Comparison of ENCODE assay signal across 11 cellular contexts in genomic region chr9:79574716-79575242, GRCh38. TPM values are rescaled to one million over a fixed set of nuclear protein-coding genes. Genes with fewer than 3 reads are reported as not detected.
DNase-seq lines count a peak whose midpoint lies in the region; ATAC-seq and TF ChIP-seq lines count a peak whose summit lies in the region.
"Had no signal": no experiment of that assay in that cellular context is flagged by ENCODE, and none has a peak within 500 bp of the region (broad histone marks: within the 10 kb centered on the region; RNA-seq: fewer than 3 reads in every experiment).

No MANE protein-coding gene starts in this region.

- H3K4me2 ChIP-seq in BLaER1 treated with 17β-estradiol and CSF1 and Interleukin-3, amounts not matched to agents 10 nM and 100 nM: peak overlapping the region; percentile 82 to 98 (median 86)

- H3K4me3 ChIP-seq in BLaER1 treated with 17β-estradiol and CSF1 and Interleukin-3, amounts not matched to agents 10 nM and 100 nM: peak overlapping the region; percentile 80 to 99 (median 96)
- peak overlapping the region; percentile 69 for H3K4me3 ChIP-seq in HUES64 (ENCODE audit: low read length)
- H3K4me3 ChIP-seq in dorsolateral prefrontal cortex: peak overlapping the region; percentile 17 to 99 (median 91)
- no peak overlapping the region for H3K4me3 ChIP-seq in right lobe of liver

- H4K20me1 ChIP-seq in BLaER1 treated with 17β-estradiol and CSF1 and Interleukin-3, amounts not matched to agents 10 nM and 100 nM: peaks cover 0 to 74% (median 54%) of the 10 kb centered on the region in 11 experiments; a peak in 20 of 22 replicates

- peak in 2 of 56 donors; percentile 6 for TF ChIP-seq CTCF in dorsolateral prefrontal cortex (IDR thresholded peaks at IDR 0.05 in 54 of 56, conservative IDR thresholded peaks at IDR 0.05 in 2 of 56; ENCODE audit: low read depth in 1 of 56, partially characterized antibody in 56 of 56)
- TF ChIP-seq CTCF in nephron (IDR thresholded peaks at IDR 0.05; ENCODE audit: unreplicated experiment in 3 of 3): no peak
- no peak for TF ChIP-seq CTCF in right lobe of liver (IDR thresholded peaks at IDR 0.05)

- peaks cover 5% of the 10 kb centered on the region for H3K27me3 Mint-ChIP-seq in nephron (ENCODE audit: low read depth)

- H3K4me1 ChIP-seq in BLaER1 treated with 17β-estradiol and CSF1 and Interleukin-3, amounts not matched to agents 10 nM and 100 nM: peaks cover 42 to 59% (median 51%) of the 10 kb centered on the region in 10 experiments
- peaks cover 19% of the 10 kb centered on the region for H3K4me1 ChIP-seq in HUES64 (ENCODE audit: insufficient read depth, low read length)
- peaks cover 0 to 7% (median 0%) of the 10 kb centered on the region in 4 donors for H3K4me1 ChIP-seq in right lobe of liver

- no peak for TF ChIP-seq POLR2A in right lobe of liver (IDR thresholded peaks at IDR 0.05)

- peak overlapping the region; percentile 92 to 99 (median 97); a peak in 21 of 22 replicates for H3K27ac ChIP-seq in BLaER1 treated with 17β-estradiol and CSF1 and Interleukin-3, amounts not matched to agents 10 nM and 100 nM
- H3K27ac ChIP-seq in HUES64 (ENCODE audit: low read depth, low read length): no peak overlapping the region
- peak overlapping the region in 43 of 59 donors; percentile 1 to 99 (median 95) for H3K27ac ChIP-seq in dorsolateral prefrontal cortex
- no peak overlapping the region for H3K27ac ChIP-seq in right lobe of liver
- H3K27ac ChIP-seq: thoracic aorta had no signal

- 80% methylated on average over 4 of the region's 4 CpGs for WGBS in HUES64
- 89% methylated on average over 4 of the region's 4 CpGs for WGBS in right lobe of liver (ENCODE audit: insufficient coverage, low coverage, low lambda C conversion rate, missing lambda C conversion rate)

- peaks cover 3 to 43% (median 10%) of the 10 kb centered on the region in 11 experiments; a peak in 19 of 22 replicates for H3K36me3 ChIP-seq in BLaER1 treated with 17β-estradiol and CSF1 and Interleukin-3, amounts not matched to agents 10 nM and 100 nM
- H3K36me3 ChIP-seq in HUES64 (ENCODE audit: insufficient read depth, low read length) (peaks cover 52% of the 10 kb centered on the region), right lobe of liver (no peaks in the 10 kb centered on the region)
- H3K36me3 ChIP-seq: thoracic aorta had no signal

- H3K9me3 ChIP-seq in BLaER1 treated with 17β-estradiol and CSF1 and Interleukin-3, amounts not matched to agents 10 nM and 100 nM (replicated peaks in 1 of 11): no peaks in the 10 kb centered on the region
- no peaks in the 10 kb centered on the region for H3K9me3 ChIP-seq in HUES64 (ENCODE audit: insufficient read depth, low read depth, low read length)
- H3K9me3 ChIP-seq in right lobe of liver: no peaks in the 10 kb centered on the region
- H3K9me3 ChIP-seq: thoracic aorta had no signal

- intact Hi-C loops in dorsolateral prefrontal cortex (cut with DNase I): loop anchor here (5.0 to 10.0 kb wide), 4 partner anchors 88 to 370 kb away; no protein-coding TSS in a partner anchor
- intact Hi-C loops in right lobe of liver (cut with DNase I): no loop called here

- DNase-seq in dorsolateral prefrontal cortex (no peak), right lobe of liver (no peak), GM19238 (ENCODE audit: insufficient read length, low spot score) (no peak), NCI-H146 treated with DMSO at 0.1 percent for 48 hours (lab: John Stamatoyannopoulos, UW; ENCODE audit: unreplicated experiment) (no peak), DMS114 treated with DMSO at 0.1 percent for 48 hours (lab: John Stamatoyannopoulos, UW; ENCODE audit: unreplicated experiment) (no peak)
- DNase-seq: effector memory CD4-positive, alpha-beta T cell; NCI-H1417 treated with DMSO at 0.1 percent for 48 hours had no signal

- ATAC-seq in right lobe of liver: no peak

- peaks cover 25% of the 10 kb centered on the region for H3K36me3 Mint-ChIP-seq in nephron (ENCODE audit: low read depth)

- peak overlapping the region; percentile 94 to 100 (median 98) for H3K9ac ChIP-seq in BLaER1 treated with 17β-estradiol and CSF1 and Interleukin-3, amounts not matched to agents 10 nM and 100 nM
- peak overlapping the region; percentile 79; the same call in 1 of the 2 replicates for H3K9ac ChIP-seq in HUES64 (ENCODE audit: low read depth, low read length)

- no peaks in the 10 kb centered on the region for H3K27me3 ChIP-seq in BLaER1 treated with 17β-estradiol and CSF1 and Interleukin-3, amounts not matched to agents 10 nM and 100 nM
- H3K27me3 ChIP-seq in HUES64 (ENCODE audit: insufficient read depth, low read length) (peaks cover 2% of the 10 kb centered on the region; the same call in 1 of the 2 replicates), dorsolateral prefrontal cortex (no peaks in the 10 kb centered on the region), right lobe of liver (no peaks in the 10 kb centered on the region)

- peaks cover 47% of the 10 kb centered on the region for H3K4me1 Mint-ChIP-seq in nephron

- no peaks in the 10 kb centered on the region for H3K9me3 Mint-ChIP-seq in nephron

- H3K4me3 Mint-ChIP-seq in nephron: peak overlapping the region; percentile 93 to 96 (median 95)

- peak overlapping the region in 2 of 3 experiments; percentile 92 to 95 for H3K27ac Mint-ChIP-seq in nephron

RNA-seq across cellular contexts. Expression of gene TLE4, which starts 3.0 kb away (rescaled TPM):
- polyA plus RNA-seq in HUES64 (2013, experiment 1 of 2): 29.7 TPM
- 51.9 TPM for polyA plus RNA-seq in HUES64 (2013, experiment 2 of 2)
- 100 to 1,000 TPM in 75 of 120 experiments, 10 to 100 TPM in 45; 47.8 to 183 (median 109) TPM for total RNA-seq in dorsolateral prefrontal cortex
- total RNA-seq in right lobe of liver: 1 to 10 TPM; 2.9 to 8.3 (median 5.7) TPM

Comparison
In these comparisons a context has a peak if more than half of its experiments do, and no peak if none do; other contexts are left out.
1. H3K27ac ChIP-seq: peak in BLaER1 treated with 17β-estradiol and CSF1 and Interleukin-3, amounts not matched to agents 10 nM and 100 nM (11 of 11) and dorsolateral prefrontal cortex (43 of 59); none in HUES64 (single experiment) and right lobe of liver (0 of 3).
2. H3K4me3 ChIP-seq: peak in BLaER1 treated with 17β-estradiol and CSF1 and Interleukin-3, amounts not matched to agents 10 nM and 100 nM (10 of 10), HUES64 (single experiment) and dorsolateral prefrontal cortex (59 of 59); none in right lobe of liver (0 of 3).
3. RNA of gene TLE4, which starts 3.0 kb away (total RNA-seq): 47.8 to 183 TPM in dorsolateral prefrontal cortex; 2.9 to 8.3 TPM in right lobe of liver; every median in the first group is over 4 times any median in the second.
4. intact Hi-C loops: an anchor here in dorsolateral prefrontal cortex (5.0 to 10.0 kb wide); none called in right lobe of liver.